Comparison of ENCODE assay signal across 10 cellular contexts in the genomic region with DNA sequence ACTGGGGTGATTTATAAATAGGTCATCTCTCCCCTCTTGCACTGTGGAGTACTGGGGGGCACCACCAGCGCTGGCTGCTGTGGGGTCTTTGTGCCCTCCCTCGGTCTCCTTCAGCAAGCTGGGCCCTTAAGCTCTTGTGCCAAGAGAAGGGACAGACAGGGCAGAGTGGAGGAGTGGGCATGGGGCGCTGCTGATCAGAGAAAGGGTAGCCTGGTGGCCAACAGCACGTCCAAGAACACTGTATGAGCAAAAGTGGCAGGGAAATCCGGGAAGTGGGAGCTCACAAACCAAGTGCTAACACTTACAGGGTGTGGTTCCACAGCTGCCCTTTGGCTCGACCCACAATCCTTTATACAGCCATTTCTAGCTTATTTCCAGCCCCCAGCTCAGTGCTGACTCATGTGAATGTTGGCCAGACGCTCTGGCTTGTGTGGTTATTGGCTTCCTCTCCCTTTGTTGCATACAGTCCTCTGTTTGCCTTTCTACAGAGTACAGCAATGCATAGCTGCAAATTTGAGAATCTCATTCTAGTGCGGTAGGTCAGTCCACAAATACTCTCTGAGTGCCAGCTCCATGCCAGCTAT.
A peak's percentile ranks its signal among the peaks of the same experiment; 100 is the strongest.
DNase-seq lines count a peak whose midpoint lies in the region; ATAC-seq and TF ChIP-seq lines count a peak whose summit lies in the region.
"Had no signal": no experiment of that assay in that cellular context is flagged by ENCODE, and none has a peak within 500 bp of the region (broad histone marks: within the 10 kb centered on the region; RNA-seq: fewer than 3 reads in every experiment).

No MANE protein-coding gene starts in this region.

- H3K4me3 ChIP-seq in SJSA1 (no peak overlapping the region), vagina (no peak overlapping the region)

- peak; percentile 56 for DNase-seq in NK-92 treated with Interleukin-12 subunit alpha and Interleukin-12 subunit beta, amount 100 ng/mL, for 24 hours (lab: John Stamatoyannopoulos, UW)
- DNase-seq in NK-92 (lab: John Stamatoyannopoulos, UW; ENCODE audit: unreplicated experiment) (no peak), SJSA1 (ENCODE audit: low read depth in 1 of 2, low spot score in 2 of 2) (peak; percentile 76 to 79), glomerular visceral epithelial cell (ENCODE audit: extremely low spot score) (peak; percentile 86), vagina (ENCODE audit: extremely low spot score in 2 of 2) (no peak), NCI-H2081 treated with DMSO at 0.1 percent for 48 hours (lab: John Stamatoyannopoulos, UW) (no peak), occipital lobe (lab: John Stamatoyannopoulos, UW) (no peak)
- peak; percentile 7 for DNase-seq in stimulated activated naive CD8-positive, alpha-beta T cell treated with anti-CD3 and anti-CD28 coated beads, Interleukin-15, Interleukin-2, amounts not matched to agents 100 U/mL and 50 U/mL, for 24 hours
- DNase-seq: activated naive CD4-positive, alpha-beta T cell treated with anti-CD3 and anti-CD28 coated beads for 36 hours; NCI-H1694 treated with DMSO at 0.1 percent for 48 hours had no signal

- TF ChIP-seq CTCF in vagina (IDR thresholded peaks at IDR 0.05), result no peak

- H3K36me3 ChIP-seq in SJSA1 (no peaks in the 10 kb centered on the region), vagina (no peaks in the 10 kb centered on the region)

- H3K27ac ChIP-seq in SJSA1, result peak overlapping the region; percentile 76
- H3K27ac ChIP-seq in vagina, result no peak overlapping the region

- H3K9me3 ChIP-seq in SJSA1 (replicated peaks) (no peaks in the 10 kb centered on the region), vagina (no peaks in the 10 kb centered on the region)

- H3K4me1 ChIP-seq in SJSA1 (replicated peaks), result peaks cover 19% of the 10 kb centered on the region
- H3K4me1 ChIP-seq in vagina, result peaks cover 11% of the 10 kb centered on the region

- intact Hi-C loops in vagina (cut with DNase I), result no loop called here

- H3K27me3 ChIP-seq in SJSA1 (replicated peaks) (no peaks in the 10 kb centered on the region), vagina (no peaks in the 10 kb centered on the region)

- no peak for TF ChIP-seq POLR2A in vagina (IDR thresholded peaks at IDR 0.05)

- peak; percentile 66 for ATAC-seq in stimulated activated naive CD8-positive, alpha-beta T cell treated with anti-CD3 and anti-CD28 coated beads, Interleukin-15, Interleukin-2, amounts not matched to agents 100 U/mL and 50 U/mL, for 24 hours

Comparison
In these comparisons a context has a peak if more than half of its experiments do, and no peak if none do; other contexts are left out.
1. DNase-seq: peak in NK-92 treated with Interleukin-12 subunit alpha and Interleukin-12 subunit beta, amount 100 ng/mL, for 24 hours (single experiment), SJSA1 (2 of 2), glomerular visceral epithelial cell (single experiment) and stimulated activated naive CD8-positive, alpha-beta T cell treated with anti-CD3 and anti-CD28 coated beads, Interleukin-15, Interleukin-2, amounts not matched to agents 100 U/mL and 50 U/mL, for 24 hours (single experiment); none in NK-92 (single experiment), vagina (0 of 2), NCI-H2081 treated with DMSO at 0.1 percent for 48 hours (single experiment) and occipital lobe (single experiment).